14 cellular contexts compared by ENCODE assay signal in genomic region chr21:26096494-26096893, GRCh38.
DNase-seq lines count a peak whose midpoint lies in the region; ATAC-seq and TF ChIP-seq lines count a peak whose summit lies in the region.
"Had no signal": no experiment of that assay in that cellular context is flagged by ENCODE, and none has a peak within 500 bp of the region (broad histone marks: within the 10 kb centered on the region; RNA-seq: fewer than 3 reads in every experiment).

No MANE protein-coding gene starts in this region.

- H4K20me1 ChIP-seq in GM23338 (replicated peaks; ENCODE audit: insufficient read depth), result peaks cover 6% of the 10 kb centered on the region; the same call in 1 of the 2 replicates
- no peaks in the 10 kb centered on the region for H4K20me1 ChIP-seq in Karpas-422 (ENCODE audit: insufficient read depth, low read depth, low read length)

- CTCF ChIA-PET in WTC11 (lab: Charles Lee), result no interaction called here

- POLR2A ChIA-PET in WTC11 (lab: Charles Lee), result interaction anchor here (0.9 kb wide), 1 partner anchor 125 kb away, joined by 3 read pairs; no protein-coding TSS in a partner anchor

- H3K79me2 ChIP-seq in GM23338 (replicated peaks; ENCODE audit: insufficient read depth) (peaks cover 99% of the 10 kb centered on the region), Karpas-422 (ENCODE audit: low read length) (no peaks in the 10 kb centered on the region)

- ATAC-seq in GM23338 (no peak), WTC11 (no peak)
- ATAC-seq: GM12878 had no signal

- peaks cover 54% of the 10 kb centered on the region for H3K4me1 ChIP-seq in GM23338 (ENCODE audit: insufficient read depth)
- H3K4me1 ChIP-seq in Karpas-422 (ENCODE audit: low read length), result no peaks in the 10 kb centered on the region
- H3K4me1 ChIP-seq: BLaER1 had no signal

- no peak overlapping the region for H3K9ac ChIP-seq in Karpas-422 (ENCODE audit: low read length)
- H3K9ac ChIP-seq: BLaER1 had no signal

- H3K27ac Mint-ChIP-seq in GM23338 (peak overlapping the region; percentile 80; the same call in 1 of the 2 replicates), WTC11 (peak overlapping the region; percentile 75), endothelial cell (ENCODE audit: unreplicated experiment) (no peak overlapping the region), nephron progenitor cell (peak overlapping the region; percentile 68)

- TF ChIP-seq CTCF in GM23338 (conservative IDR thresholded peaks at IDR 0.05; ENCODE audit: low read depth in 2 of 2) (no peak), WTC11 (IDR thresholded peaks at IDR 0.05) (no peak), endothelial cell (IDR thresholded peaks at IDR 0.05; ENCODE audit: unreplicated experiment) (no peak), nephron progenitor cell (IDR thresholded peaks at IDR 0.05) (no peak)

- peak overlapping the region; percentile 40; the same call in 1 of the 2 replicates for H3K27ac ChIP-seq in GM23338 (ENCODE audit: low read depth)
- no peak overlapping the region for H3K27ac ChIP-seq in Karpas-422 (ENCODE audit: low read length)
- H3K27ac ChIP-seq: 22Rv1, BLaER1 had no signal

- no peak overlapping the region for H2AFZ ChIP-seq in GM23338
- no peak overlapping the region for H2AFZ ChIP-seq in Karpas-422 (ENCODE audit: low read length)

- H3K9me3 ChIP-seq in Karpas-422 (ENCODE audit: low read length), result peaks cover 3% of the 10 kb centered on the region; the same call in 1 of the 2 replicates
- H3K9me3 ChIP-seq: BLaER1 had no signal

- H3K9me3 Mint-ChIP-seq in GM23338 (no peaks in the 10 kb centered on the region), WTC11 (no peaks in the 10 kb centered on the region), endothelial cell (ENCODE audit: unreplicated experiment) (no peaks in the 10 kb centered on the region), nephron progenitor cell (no peaks in the 10 kb centered on the region)

- H3K4me2 ChIP-seq in GM23338 (no peak overlapping the region), Karpas-422 (ENCODE audit: low read depth, low read length, poor library complexity, severe bottlenecking) (no peak overlapping the region)
- H3K4me2 ChIP-seq: BLaER1 had no signal

- H3K4me3 ChIP-seq in GM23338 (no peak overlapping the region), Karpas-422 (ENCODE audit: low read length) (no peak overlapping the region)
- H3K4me3 ChIP-seq: BLaER1, GM12878 had no signal

- H3K9me2 ChIP-seq in GM23338 (ENCODE audit: insufficient read depth), result no peaks in the 10 kb centered on the region
- no peaks in the 10 kb centered on the region for H3K9me2 ChIP-seq in Karpas-422 (replicated peaks; ENCODE audit: insufficient read depth, low read length)

- H3K27me3 Mint-ChIP-seq in GM23338 (ENCODE audit: insufficient read depth, low read depth, poor library complexity) (peaks cover 4% of the 10 kb centered on the region), WTC11 (ENCODE audit: low read depth) (no peaks in the 10 kb centered on the region), endothelial cell (ENCODE audit: unreplicated experiment) (peaks cover 9% of the 10 kb centered on the region), nephron progenitor cell (ENCODE audit: low read depth, poor library complexity) (no peaks in the 10 kb centered on the region)

- no peaks in the 10 kb centered on the region for H3K36me3 ChIP-seq in GM23338 (ENCODE audit: insufficient read depth)
- no peaks in the 10 kb centered on the region for H3K36me3 ChIP-seq in Karpas-422 (ENCODE audit: insufficient read depth, low read length)

- H3F3A ChIP-seq in GM23338 (replicated peaks; ENCODE audit: low read depth), result no peaks in the 10 kb centered on the region

- H3K36me3 Mint-ChIP-seq in GM23338 (ENCODE audit: low read depth) (peaks cover 4% of the 10 kb centered on the region; the same call in 1 of the 3 replicates), WTC11 (no peaks in the 10 kb centered on the region; the same call in 1 of the 2 replicates), endothelial cell (ENCODE audit: low read depth, unreplicated experiment) (peaks cover 16% of the 10 kb centered on the region), nephron progenitor cell (ENCODE audit: low read depth) (peaks cover 22% of the 10 kb centered on the region)

- H3K4me1 Mint-ChIP-seq in GM23338 (peaks cover 65% of the 10 kb centered on the region), WTC11 (peaks cover 83% of the 10 kb centered on the region), endothelial cell (ENCODE audit: unreplicated experiment) (peaks cover 36% of the 10 kb centered on the region), nephron progenitor cell (peaks cover 10% of the 10 kb centered on the region)

- H3K27me3 ChIP-seq in GM23338 (ENCODE audit: insufficient read depth) (no peaks in the 10 kb centered on the region), Karpas-422 (ENCODE audit: low read length) (no peaks in the 10 kb centered on the region)
- H3K27me3 ChIP-seq: BLaER1 had no signal

- H3K4me3 Mint-ChIP-seq in GM23338 (no peak overlapping the region), WTC11 (no peak overlapping the region), endothelial cell (ENCODE audit: unreplicated experiment) (peak overlapping the region; percentile 29), nephron progenitor cell (no peak overlapping the region)

- DNase-seq in GM23338 (ENCODE audit: low spot score), result no peak
- DNase-seq in WTC11 (ENCODE audit: low spot score), result no peak
- DNase-seq in endothelial cell (ENCODE audit: low spot score), result no peak
- DNase-seq in nephron progenitor cell, result no peak
- DNase-seq in glomerular visceral epithelial cell (ENCODE audit: extremely low spot score), result no peak
- no peak for DNase-seq in pons (ENCODE audit: low spot score)
- no peak for DNase-seq in DMS53 treated with DMSO at 0.1 percent for 48 hours (lab: John Stamatoyannopoulos, UW; ENCODE audit: unreplicated experiment)
- DNase-seq in Karpas-422, result no peak
- DNase-seq: AML-193, DMS 273 treated with DMSO at 0.1 percent for 48 hours, DMS79 had no signal

TF ChIP-seq in GM23338, 12 proteins besides CTCF, POLR2A, EP300 and RAD21:
- TF ChIP-seq ETS1 (IDR thresholded peaks at IDR 0.05) (no peak), EZH2phosphoT487 (IDR thresholded peaks at IDR 0.05; ENCODE audit: unreplicated experiment) (no peak), ZNF114 (CRISPR knock-in tag; IDR thresholded peaks at IDR 0.05) (no peak)

TF ChIP-seq in WTC11, 78 proteins besides CTCF, POLR2A, EP300 and RAD21:
- TF ChIP-seq ZNF416 (CRISPR knock-in tag; IDR thresholded peaks at IDR 0.05) (no peak), NFYB (CRISPR knock-in tag; conservative IDR thresholded peaks at IDR 0.05; ENCODE audit: low read depth) (no peak), ZNF138 (CRISPR knock-in tag; conservative IDR thresholded peaks at IDR 0.05) (no peak), ZNF121 (CRISPR knock-in tag; IDR thresholded peaks at IDR 0.05) (peak; percentile 54; the same call in 1 of the 2 replicates)
TF ChIP-seq in WTC11: peak in this region for 1.
